Comparison of ENCODE assay signal across 27 cellular contexts in the genomic region with DNA sequence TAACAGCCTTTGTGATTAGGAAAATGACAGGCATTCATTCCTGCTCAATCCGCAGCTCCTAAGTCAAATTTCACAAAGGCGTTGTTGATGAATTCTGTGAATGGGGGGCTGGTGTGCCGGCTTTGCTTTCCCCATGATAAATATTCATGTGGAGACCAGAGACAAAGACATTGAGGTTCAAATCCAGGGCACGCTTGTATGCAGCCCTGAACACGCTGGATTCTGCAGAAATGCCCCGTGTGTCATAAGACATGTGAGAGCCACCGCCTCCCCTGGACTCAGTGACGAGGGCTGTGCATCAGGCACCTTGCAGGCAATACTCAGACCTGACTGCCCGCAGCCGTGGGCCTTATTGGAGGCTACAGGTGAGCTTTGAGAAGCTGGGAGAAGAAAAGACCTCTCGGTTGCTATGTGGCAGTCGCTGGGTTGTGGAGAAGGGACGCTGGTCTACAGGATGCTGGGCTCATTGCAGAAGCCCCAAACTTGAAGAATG.
DNase-seq lines count a peak whose midpoint lies in the region; ATAC-seq and TF ChIP-seq lines count a peak whose summit lies in the region.
"Had no signal": no experiment of that assay in that cellular context is flagged by ENCODE, and none has a peak within 500 bp of the region (broad histone marks: within the 10 kb centered on the region; RNA-seq: fewer than 3 reads in every experiment).

No MANE protein-coding gene starts in this region.

- no peaks in the 10 kb centered on the region for H3K9me3 Mint-ChIP-seq in activated CD8-positive, alpha-beta T cell treated with anti-CD3 and anti-CD28 coated beads, Interleukin-2, amount 10 ng/mL, durations not matched to agents 7 days and 5 days (ENCODE audit: insufficient read depth)
- peaks cover 3% of the 10 kb centered on the region for H3K9me3 Mint-ChIP-seq in activated CD8-positive, alpha-beta T cell treated with anti-CD3 and anti-CD28 coated beads for 36 hours

- H3K27ac ChIP-seq in osteoblast (ENCODE audit: low read depth, low read length) (no peak overlapping the region), temporal lobe (ENCODE audit: low read depth, low read length) (peak overlapping the region; percentile 99)
- H3K27ac ChIP-seq: 22Rv1, SJSA1 had no signal

- H3K9me3 ChIP-seq in osteoblast (ENCODE audit: low read depth, low read length), result peaks cover 6% of the 10 kb centered on the region
- H3K9me3 ChIP-seq: SJSA1 had no signal

- H3K4me3 Mint-ChIP-seq in activated CD8-positive, alpha-beta T cell treated with anti-CD3 and anti-CD28 coated beads, Interleukin-2, amount 10 ng/mL, durations not matched to agents 7 days and 5 days, result no peak overlapping the region
- no peak overlapping the region for H3K4me3 Mint-ChIP-seq in activated CD8-positive, alpha-beta T cell treated with anti-CD3 and anti-CD28 coated beads for 36 hours
- H3K4me3 Mint-ChIP-seq: activated CD4-positive, alpha-beta T cell treated with anti-CD3 and anti-CD28 coated beads for 36 hours; activated T-helper 1 cell treated with anti-CD3 and anti-CD28 coated beads, Interleukin-12 subunit alpha, Interleukin-12 subunit beta, Interleukin-2, Interleukin-4 antibody, amounts not matched to agents 30 ng/mL and 10 ng/mL and 1 ng/mL, durations not matched to agents 14 hours and 24 hours and 36 hours; CD8-positive, alpha-beta memory T cell; type B pancreatic cell had no signal

- POLR2A ChIA-PET in activated CD8-positive, alpha-beta T cell treated with anti-CD3 and anti-CD28 coated beads, Interleukin-2, amount 10 ng/mL, durations not matched to agents 7 days and 5 days (lab: Charles Lee), result no interaction called here
- POLR2A ChIA-PET in activated CD8-positive, alpha-beta T cell treated with anti-CD3 and anti-CD28 coated beads for 36 hours (lab: Charles Lee), result no interaction called here

- DNase-seq in activated CD8-positive, alpha-beta T cell treated with anti-CD3 and anti-CD28 coated beads, Interleukin-2, amount 10 ng/mL, durations not matched to agents 7 days and 5 days, result peak; percentile 8
- no peak for DNase-seq in activated CD8-positive, alpha-beta T cell treated with anti-CD3 and anti-CD28 coated beads for 36 hours
- peak in 34 of 51 donors; percentile 17 to 88 (median 62) for DNase-seq in hypothalamus (lab: John Stamatoyannopoulos, UW)
- peak; percentile 31 for DNase-seq in osteoblast (ENCODE audit: insufficient read length, low spot score, missing footprints)
- no peak for DNase-seq in activated CD4-positive, alpha-beta T cell treated with anti-CD3 and anti-CD28 coated beads for 4 hours
- no peak for DNase-seq in NCI-H510A (lab: John Stamatoyannopoulos, UW)
- DNase-seq: activated CD4-positive, alpha-beta T cell treated with anti-CD3 and anti-CD28 coated beads for 36 hours; CD8-positive, alpha-beta memory T cell; cerebellar nuclear complex; effector CD4-positive, alpha-beta T cell; erythroblast; foreskin melanocyte; kidney; NCI-H187 treated with DMSO at 0.1 percent for 48 hours; right cardiac atrium; stimulated activated CD4-positive, alpha-beta T cell treated with anti-CD3 and anti-CD28 coated beads, Interleukin-12 subunit alpha, Interleukin-12 subunit beta, amount 100 ng/mL, for 4 hours; stimulated activated CD4-positive, alpha-beta T cell treated with anti-CD3 and anti-CD28 coated beads, Interleukin-4, amount 100 ng/mL, for 4 hours; stimulated activated naive CD8-positive, alpha-beta T cell treated with anti-CD3 and anti-CD28 coated beads, Interleukin-15, Interleukin-2, amounts not matched to agents 100 U/mL and 50 U/mL, for 24 hours; T-helper 1 cell had no signal

- H3K36me3 Mint-ChIP-seq in activated CD8-positive, alpha-beta T cell treated with anti-CD3 and anti-CD28 coated beads, Interleukin-2, amount 10 ng/mL, durations not matched to agents 7 days and 5 days (ENCODE audit: low read depth), result no peaks in the 10 kb centered on the region
- H3K36me3 Mint-ChIP-seq in activated CD8-positive, alpha-beta T cell treated with anti-CD3 and anti-CD28 coated beads for 36 hours (ENCODE audit: low read depth), result no peaks in the 10 kb centered on the region
- H3K36me3 Mint-ChIP-seq: CD8-positive, alpha-beta memory T cell; type B pancreatic cell had no signal

- H3K36me3 ChIP-seq in osteoblast (ENCODE audit: insufficient read depth, low read length), result no peaks in the 10 kb centered on the region
- H3K36me3 ChIP-seq: SJSA1 had no signal

- no peaks in the 10 kb centered on the region for H3K27me3 ChIP-seq in osteoblast (ENCODE audit: insufficient read depth, low read length)
- H3K27me3 ChIP-seq: SJSA1 had no signal

- H3K4me1 ChIP-seq in osteoblast (ENCODE audit: insufficient read depth, low read length), result no peaks in the 10 kb centered on the region
- H3K4me1 ChIP-seq: SJSA1 had no signal

- no peak for TF ChIP-seq CTCF in activated CD8-positive, alpha-beta T cell treated with anti-CD3 and anti-CD28 coated beads for 36 hours (IDR thresholded peaks at IDR 0.05)
- no peak for TF ChIP-seq CTCF in osteoblast (IDR thresholded peaks at IDR 0.05; ENCODE audit: extremely low read depth, low read depth, low read length)

- H2AFZ ChIP-seq in osteoblast (ENCODE audit: low read length), result no peak overlapping the region

- CTCF ChIA-PET in activated CD8-positive, alpha-beta T cell treated with anti-CD3 and anti-CD28 coated beads, Interleukin-2, amount 10 ng/mL, durations not matched to agents 7 days and 5 days (lab: Charles Lee), result no interaction called here
- CTCF ChIA-PET in activated CD8-positive, alpha-beta T cell treated with anti-CD3 and anti-CD28 coated beads for 36 hours (lab: Charles Lee), result no interaction called here

- no peak overlapping the region for H3K27ac Mint-ChIP-seq in activated CD8-positive, alpha-beta T cell treated with anti-CD3 and anti-CD28 coated beads, Interleukin-2, amount 10 ng/mL, durations not matched to agents 7 days and 5 days
- H3K27ac Mint-ChIP-seq in activated CD8-positive, alpha-beta T cell treated with anti-CD3 and anti-CD28 coated beads for 36 hours, result no peak overlapping the region
- H3K27ac Mint-ChIP-seq: activated CD4-positive, alpha-beta T cell treated with anti-CD3 and anti-CD28 coated beads for 36 hours; activated naive CD4-positive, alpha-beta T cell treated with anti-CD3 and anti-CD28 coated beads, Interleukin-2, amount 50 U/mL, for 72 hours; activated T-helper 1 cell treated with anti-CD3 and anti-CD28 coated beads, Interleukin-12 subunit alpha, Interleukin-12 subunit beta, Interleukin-2, Interleukin-4 antibody, amounts not matched to agents 30 ng/mL and 10 ng/mL and 1 ng/mL, durations not matched to agents 14 hours and 24 hours and 36 hours; CD8-positive, alpha-beta memory T cell; type B pancreatic cell had no signal

- H3K4me3 ChIP-seq in osteoblast (ENCODE audit: insufficient read depth, low read length), result no peak overlapping the region
- H3K4me3 ChIP-seq: lung, SJSA1 had no signal

- H3K4me1 Mint-ChIP-seq in activated CD8-positive, alpha-beta T cell treated with anti-CD3 and anti-CD28 coated beads, Interleukin-2, amount 10 ng/mL, durations not matched to agents 7 days and 5 days (ENCODE audit: low read depth), result no peaks in the 10 kb centered on the region
- no peaks in the 10 kb centered on the region for H3K4me1 Mint-ChIP-seq in activated CD8-positive, alpha-beta T cell treated with anti-CD3 and anti-CD28 coated beads for 36 hours (ENCODE audit: low read depth)
- H3K4me1 Mint-ChIP-seq: activated CD4-positive, alpha-beta T cell treated with anti-CD3 and anti-CD28 coated beads for 36 hours; CD8-positive, alpha-beta memory T cell had no signal

- no peak overlapping the region for H3K4me2 ChIP-seq in osteoblast (ENCODE audit: insufficient read depth, low read length)

- H4K20me1 ChIP-seq in osteoblast (ENCODE audit: insufficient read depth, low read length), result no peaks in the 10 kb centered on the region

- H3K79me2 ChIP-seq in osteoblast (ENCODE audit: insufficient read depth, low read length), result no peaks in the 10 kb centered on the region

- peaks cover 2% of the 10 kb centered on the region for H3K27me3 Mint-ChIP-seq in activated CD8-positive, alpha-beta T cell treated with anti-CD3 and anti-CD28 coated beads, Interleukin-2, amount 10 ng/mL, durations not matched to agents 7 days and 5 days (ENCODE audit: low read depth)
- peaks cover 42% of the 10 kb centered on the region for H3K27me3 Mint-ChIP-seq in activated CD8-positive, alpha-beta T cell treated with anti-CD3 and anti-CD28 coated beads for 36 hours

- no peak for ATAC-seq in activated CD8-positive, alpha-beta T cell treated with anti-CD3 and anti-CD28 coated beads, Interleukin-2, amount 10 ng/mL, durations not matched to agents 7 days and 5 days
- ATAC-seq in activated CD8-positive, alpha-beta T cell treated with anti-CD3 and anti-CD28 coated beads for 36 hours, result no peak
- ATAC-seq in HG02678 (IDR thresholded peaks at IDR 0.05; ENCODE audit: unreplicated experiment), result no peak
- ATAC-seq: activated CD4-positive, alpha-beta T cell treated with anti-CD3 and anti-CD28 coated beads for 36 hours; activated naive CD4-positive, alpha-beta T cell treated with anti-CD3 and anti-CD28 coated beads, Interleukin-2, amount 50 U/mL, for 72 hours; right cardiac atrium; stimulated activated naive CD8-positive, alpha-beta T cell treated with anti-CD3 and anti-CD28 coated beads, Interleukin-15, Interleukin-2, amounts not matched to agents 100 U/mL and 50 U/mL, for 24 hours had no signal

- intact Hi-C loops in activated CD8-positive, alpha-beta T cell treated with anti-CD3 and anti-CD28 coated beads for 36 hours (cut with micrococcal nuclease), result no loop called here

Comparison
In these comparisons a context has a peak if more than half of its experiments do, and no peak if none do; other contexts are left out.
1. DNase-seq: peak in activated CD8-positive, alpha-beta T cell treated with anti-CD3 and anti-CD28 coated beads, Interleukin-2, amount 10 ng/mL, durations not matched to agents 7 days and 5 days (single experiment), hypothalamus (34 of 51) and osteoblast (single experiment); none in activated CD8-positive, alpha-beta T cell treated with anti-CD3 and anti-CD28 coated beads for 36 hours (single experiment), activated CD4-positive, alpha-beta T cell treated with anti-CD3 and anti-CD28 coated beads for 4 hours (0 of 2) and NCI-H510A (single experiment).